24 cellular contexts compared by ENCODE assay signal in the genomic region with DNA sequence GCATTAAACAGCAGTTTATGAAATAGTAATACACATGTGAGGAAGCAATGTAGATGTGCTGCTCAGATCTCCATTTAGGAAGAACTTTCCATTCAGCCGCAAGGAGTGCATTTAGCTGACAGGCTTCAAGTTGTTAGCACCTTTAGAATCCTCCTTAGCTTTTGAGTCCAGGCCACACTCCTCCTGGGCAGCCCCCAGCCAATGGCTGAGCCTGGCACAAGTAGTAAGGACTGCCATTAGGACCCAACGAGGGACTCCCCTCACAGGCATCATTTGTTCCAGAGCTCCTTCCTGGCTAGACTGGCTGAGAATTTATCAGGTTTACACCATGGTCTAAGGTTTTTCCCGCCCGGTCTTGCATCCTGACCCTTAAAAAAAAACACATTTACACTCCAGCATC.
DNase-seq lines count a peak whose midpoint lies in the region; ATAC-seq, FAIRE-seq and TF ChIP-seq lines count a peak whose summit lies in the region.
"Had no signal": no experiment of that assay in that cellular context is flagged by ENCODE, and none has a peak within 500 bp of the region (broad histone marks: within the 10 kb centered on the region; RNA-seq: fewer than 3 reads in every experiment).

No MANE protein-coding gene starts in this region.

- no peak overlapping the region for H3K4me3 Mint-ChIP-seq in GM23338
- no peak overlapping the region for H3K4me3 Mint-ChIP-seq in activated CD4-positive, alpha-beta T cell treated with anti-CD3 and anti-CD28 coated beads, Interleukin-2, amount 10 ng/mL, durations not matched to agents 7 days and 5 days
- H3K4me3 Mint-ChIP-seq: B cell; CD4-positive, alpha-beta T cell; CD8-positive, alpha-beta memory T cell; H9 had no signal

- peaks cover 3% of the 10 kb centered on the region for H3K9me3 ChIP-seq in A673 (ENCODE audit: low read depth, low read length, poor library complexity, severe bottlenecking)
- H3K9me3 ChIP-seq in GM12878 (replicated peaks; ENCODE audit: control insufficient read depth, insufficient read depth, low read length): no peaks in the 10 kb centered on the region
- H3K9me3 ChIP-seq in HepG2 (ENCODE audit: low read length): no peaks in the 10 kb centered on the region
- H3K9me3 ChIP-seq: A549, BLaER1 had no signal

- H3K4me3 ChIP-seq in A673 (ENCODE audit: low read depth, low read length, poor library complexity, severe bottlenecking) (no peak overlapping the region), GM23338 (no peak overlapping the region), GM12878 (no peak overlapping the region), HepG2 (replicated peaks in 1 of 3; ENCODE audit: insufficient read depth in 1 of 3, low read depth in 2 of 3, low read length in 3 of 3) (no peak overlapping the region)
- H3K4me3 ChIP-seq: A549, BLaER1 had no signal

- peaks cover 2% of the 10 kb centered on the region; the same call in 1 of the 2 replicates for H3K9me2 ChIP-seq in GM23338 (ENCODE audit: insufficient read depth)

- H3K27me3 Mint-ChIP-seq in GM23338 (ENCODE audit: insufficient read depth, low read depth, poor library complexity): peaks cover 3% of the 10 kb centered on the region
- H3K27me3 Mint-ChIP-seq in activated CD4-positive, alpha-beta T cell treated with anti-CD3 and anti-CD28 coated beads, Interleukin-2, amount 10 ng/mL, durations not matched to agents 7 days and 5 days: no peaks in the 10 kb centered on the region
- H3K27me3 Mint-ChIP-seq: B cell; CD4-positive, alpha-beta T cell; CD8-positive, alpha-beta memory T cell had no signal

- H3K79me2 ChIP-seq in GM23338 (replicated peaks; ENCODE audit: insufficient read depth) (no peaks in the 10 kb centered on the region), GM12878 (ENCODE audit: control insufficient read depth, insufficient read depth, low read length) (no peaks in the 10 kb centered on the region), HepG2 (ENCODE audit: insufficient read depth, low read length) (no peaks in the 10 kb centered on the region)

- intact Hi-C loops in A673 (cut with micrococcal nuclease; ENCODE audit: unreplicated experiment): loop anchor here (5.0 kb wide), 1 partner anchor 130 kb away; no protein-coding TSS in a partner anchor
- intact Hi-C loops in GM12878 (cut with micrococcal nuclease; ENCODE audit: unreplicated experiment): no loop called here
- intact Hi-C loops in Right ventricle myocardium superior (cut with DNase I): no loop called here
- intact Hi-C loops in HepG2 (cut with micrococcal nuclease; ENCODE audit: unreplicated experiment): no loop called here

- H3K36me3 ChIP-seq in A673 (ENCODE audit: insufficient read depth, low read length, poor library complexity, severe bottlenecking) (peaks cover 19% of the 10 kb centered on the region), GM23338 (ENCODE audit: insufficient read depth) (no peaks in the 10 kb centered on the region), GM12878 (ENCODE audit: control insufficient read depth in 2 of 2, insufficient read depth in 2 of 2, low read length in 1 of 2) (no peaks in the 10 kb centered on the region), HepG2 (replicated peaks in 1 of 2; ENCODE audit: control insufficient read depth in 1 of 2, insufficient read depth in 2 of 2, low read length in 2 of 2) (no peaks in the 10 kb centered on the region)

- SMC1A ChIA-PET in GM12878 (lab: Charles Lee; ENCODE audit: uncharacterized antibody, unreplicated experiment): interaction anchor here (1.6 kb wide), 2 partner anchors 11 to 63 kb away, joined by 3 to 4 read pairs; no protein-coding TSS in a partner anchor

- H3K9me3 Mint-ChIP-seq in GM23338: no peaks in the 10 kb centered on the region; the same call in 2 of the 3 replicates
- no peaks in the 10 kb centered on the region for H3K9me3 Mint-ChIP-seq in activated CD4-positive, alpha-beta T cell treated with anti-CD3 and anti-CD28 coated beads, Interleukin-2, amount 10 ng/mL, durations not matched to agents 7 days and 5 days
- H3K9me3 Mint-ChIP-seq: H9 had no signal

- no peak for TF ChIP-seq EP300 in GM12878 (IDR thresholded peaks at IDR 0.05; ENCODE audit: borderline replicate concordance in 1 of 2, control insufficient read depth in 1 of 2, low read depth in 2 of 2, low read length in 2 of 2)
- no peak for TF ChIP-seq EP300 in HepG2 (IDR thresholded peaks at IDR 0.05; ENCODE audit: low read depth in 2 of 2, low read length in 2 of 2)
- TF ChIP-seq EP300 in HepG2 (CRISPR knock-in tag; IDR thresholded peaks at IDR 0.05; ENCODE audit: borderline replicate concordance): no peak

- TF ChIP-seq CTCF in A673 (conservative IDR thresholded peaks at IDR 0.05; ENCODE audit: low read depth, low read length) (no peak), GM23338 (conservative IDR thresholded peaks at IDR 0.05; ENCODE audit: low read depth in 2 of 2) (no peak), GM12878 (IDR thresholded peaks at IDR 0.05 in 2 of 3, conservative IDR thresholded peaks at IDR 0.05 in 1 of 3; ENCODE audit: control insufficient read depth in 2 of 3, extremely low read depth in 1 of 3, insufficient read depth in 1 of 3, low read depth in 3 of 3, low read length in 3 of 3) (no peak), HepG2 (CRISPR knock-in tag; IDR thresholded peaks at IDR 0.05) (no peak)

- no peaks in the 10 kb centered on the region for H3F3A ChIP-seq in GM23338 (replicated peaks; ENCODE audit: low read depth)

- in situ Hi-C loops in GM12878 (cut with MboI): no loop called here
- in situ Hi-C loops in HepG2 (cut with HindIII; ENCODE audit: extremely low pct_ligation_motif_present, low pct_unique_long_range_greater_than_20kb): no loop called here

- RAD21 ChIA-PET in GM12878 (lab: Charles Lee; ENCODE audit: unreplicated experiment): no interaction called here

- TF ChIP-seq RAD21 in GM12878 (IDR thresholded peaks at IDR 0.05; ENCODE audit: insufficient read depth, low read depth, low read length) (no peak), HepG2 (CRISPR knock-in tag; IDR thresholded peaks at IDR 0.05) (no peak)

- ATAC-seq in GM23338: peak; percentile 95
- no peak for ATAC-seq in GM12878
- ATAC-seq in Right ventricle myocardium superior (ENCODE audit: poor library complexity): no peak
- no peak for ATAC-seq in HepG2
- ATAC-seq: A549, HCT116 had no signal

- DNase-seq in A673 (ENCODE audit: low spot score): no peak
- peak; percentile 19 for DNase-seq in GM23338 (ENCODE audit: low spot score)
- DNase-seq in GM12878 (ENCODE audit: low read depth, low spot score): no peak
- peak; percentile 21 for DNase-seq in iPS-NIHi11 (ENCODE audit: low spot score)
- no peak for DNase-seq in Right ventricle myocardium superior
- DNase-seq in HepG2 (ENCODE audit: low spot score): no peak
- no peak for DNase-seq in activated CD4-positive, alpha-beta T cell treated with anti-CD3 and anti-CD28 coated beads, Interleukin-2, amount 10 ng/mL, durations not matched to agents 7 days and 5 days
- DNase-seq in effector CD8-positive, alpha-beta T cell (lab: John Stamatoyannopoulos, UW): no peak
- DNase-seq: 8988T; CD4-positive, alpha-beta T cell; CD8-positive, alpha-beta memory T cell; DMS 273 treated with DMSO at 0.1 percent for 48 hours; DMS79; EL; GF-D8; H9 had no signal

- H3K27ac ChIP-seq in A673 (ENCODE audit: low read depth, low read length, poor library complexity, severe bottlenecking): peak overlapping the region; percentile 49
- no peak overlapping the region for H3K27ac ChIP-seq in GM23338 (ENCODE audit: low read depth)
- no peak overlapping the region for H3K27ac ChIP-seq in GM12878 (ENCODE audit: control insufficient read depth, insufficient read depth)
- H3K27ac ChIP-seq in HepG2 (ENCODE audit: extremely low read length, insufficient read depth, low read length): no peak overlapping the region
- H3K27ac ChIP-seq: A549, BLaER1, C4-2B had no signal

- H4K20me1 ChIP-seq in GM23338 (replicated peaks; ENCODE audit: insufficient read depth): no peaks in the 10 kb centered on the region
- H4K20me1 ChIP-seq in GM12878 (ENCODE audit: control insufficient read depth, insufficient read depth): no peaks in the 10 kb centered on the region
- H4K20me1 ChIP-seq in HepG2 (ENCODE audit: insufficient read depth, low read length): no peaks in the 10 kb centered on the region
- H4K20me1 ChIP-seq: BLaER1 had no signal

- TF ChIP-seq POLR2A in GM12878 (IDR thresholded peaks at IDR 0.05; ENCODE audit: low read depth, low read length) (no peak), HepG2 (IDR thresholded peaks at IDR 0.05; ENCODE audit: insufficient read depth in 1 of 2, low read depth in 2 of 2, low read length in 2 of 2) (no peak)

- H3K9ac ChIP-seq in GM12878 (ENCODE audit: control insufficient read depth, insufficient read depth, low read length) (no peak overlapping the region), HepG2 (ENCODE audit: insufficient read depth, low read depth, low read length) (no peak overlapping the region)
- H3K9ac ChIP-seq: BLaER1 had no signal

- CTCF ChIA-PET in A673 (lab: Charles Lee): no interaction called here
- CTCF ChIA-PET in GM12878 (lab: Yijun Ruan, JAX): interaction anchor here (1.2 kb wide), 1 partner anchor 12 kb away, joined by 4 read pairs; no protein-coding TSS in a partner anchor
- CTCF ChIA-PET in HepG2 (lab: Yijun Ruan, JAX; ENCODE audit: low intra/inter-chr PET ratio, low total read pairs): no interaction called here
- CTCF ChIA-PET in activated CD4-positive, alpha-beta T cell treated with anti-CD3 and anti-CD28 coated beads, Interleukin-2, amount 10 ng/mL, durations not matched to agents 7 days and 5 days (lab: Charles Lee): interaction anchor here (0.5 to 1.8 kb wide), 3 partner anchors 11 to 438 kb away, joined by 3 to 4 read pairs (median 3); no protein-coding TSS in a partner anchor

- H3K27me3 ChIP-seq in A673 (replicated peaks; ENCODE audit: insufficient read depth, low read depth, low read length, poor library complexity): no peaks in the 10 kb centered on the region
- H3K27me3 ChIP-seq in GM23338 (ENCODE audit: insufficient read depth): no peaks in the 10 kb centered on the region
- H3K27me3 ChIP-seq in GM12878 (replicated peaks in 1 of 2; ENCODE audit: control insufficient read depth in 2 of 2, insufficient read depth in 2 of 2, low read length in 1 of 2): no peaks in the 10 kb centered on the region
- no peaks in the 10 kb centered on the region for H3K27me3 ChIP-seq in HepG2 (ENCODE audit: control insufficient read depth in 1 of 2, insufficient read depth in 2 of 2, low read length in 2 of 2)
- H3K27me3 ChIP-seq: BLaER1 had no signal

- POLR2A ChIA-PET in A673 (lab: Charles Lee; ENCODE audit: low non-redundant PET) (no interaction called here), GM12878 (lab: Charles Lee) (no interaction called here), HepG2 (lab: Yijun Ruan, JAX) (no interaction called here)
- POLR2A ChIA-PET in activated CD4-positive, alpha-beta T cell treated with anti-CD3 and anti-CD28 coated beads, Interleukin-2, amount 10 ng/mL, durations not matched to agents 7 days and 5 days (lab: Charles Lee): no interaction called here

- FAIRE-seq in GM12878 (lab: Jason Lieb, UNC): peak; percentile 49
- no peak for FAIRE-seq in HepG2 (lab: Jason Lieb, UNC)
- FAIRE-seq: A549, D721Med, GM12892, H1 had no signal

- H3K4me1 ChIP-seq in A673 (ENCODE audit: insufficient read depth, low read length, poor library complexity, severe bottlenecking): peaks cover 67% of the 10 kb centered on the region
- peaks cover 7% of the 10 kb centered on the region; the same call in 1 of the 2 replicates for H3K4me1 ChIP-seq in GM23338 (ENCODE audit: insufficient read depth)
- no peaks in the 10 kb centered on the region for H3K4me1 ChIP-seq in GM12878 (ENCODE audit: control insufficient read depth, insufficient read depth, low read length)
- H3K4me1 ChIP-seq in HepG2 (ENCODE audit: insufficient read depth, low read length): no peaks in the 10 kb centered on the region
- H3K4me1 ChIP-seq: A549, BLaER1 had no signal

- no peak overlapping the region for H3K4me2 ChIP-seq in GM23338
- no peak overlapping the region for H3K4me2 ChIP-seq in GM12878 (ENCODE audit: control insufficient read depth, insufficient read depth)
- H3K4me2 ChIP-seq in HepG2 (ENCODE audit: low read depth, low read length): no peak overlapping the region
- H3K4me2 ChIP-seq: A549, BLaER1 had no signal

- BruUV-seq in A673 (replicated peaks; lab: Mats Ljungman, UMichigan) (no TSS peak), GM12878 (replicated peaks; lab: Mats Ljungman, UMichigan) (no TSS peak), HepG2 (replicated peaks; lab: Mats Ljungman, UMichigan) (no TSS peak)

- H3K36me3 Mint-ChIP-seq in GM23338 (ENCODE audit: low read depth): peaks cover 10% of the 10 kb centered on the region
- peaks cover 10% of the 10 kb centered on the region for H3K36me3 Mint-ChIP-seq in activated CD4-positive, alpha-beta T cell treated with anti-CD3 and anti-CD28 coated beads, Interleukin-2, amount 10 ng/mL, durations not matched to agents 7 days and 5 days (ENCODE audit: low read depth)
- H3K36me3 Mint-ChIP-seq: CD8-positive, alpha-beta memory T cell had no signal

- no peak overlapping the region for H3K27ac Mint-ChIP-seq in GM23338
- no peak overlapping the region for H3K27ac Mint-ChIP-seq in activated CD4-positive, alpha-beta T cell treated with anti-CD3 and anti-CD28 coated beads, Interleukin-2, amount 10 ng/mL, durations not matched to agents 7 days and 5 days
- H3K27ac Mint-ChIP-seq: B cell; CD4-positive, alpha-beta T cell; CD8-positive, alpha-beta memory T cell; H9 had no signal

- H3K4me1 Mint-ChIP-seq in GM23338: peaks cover 14% of the 10 kb centered on the region
- no peaks in the 10 kb centered on the region for H3K4me1 Mint-ChIP-seq in activated CD4-positive, alpha-beta T cell treated with anti-CD3 and anti-CD28 coated beads, Interleukin-2, amount 10 ng/mL, durations not matched to agents 7 days and 5 days
- H3K4me1 Mint-ChIP-seq: B cell; CD8-positive, alpha-beta memory T cell had no signal

- WGBS in GM12878 (ENCODE audit: insufficient coverage, insufficient replicate concordance, low lambda C conversion rate, missing lambda C conversion rate): 90% methylated on average over 4 of the region's 4 CpGs
- WGBS in HepG2 (ENCODE audit: low lambda C conversion rate): 100% methylated on average over 3 of the region's 4 CpGs

- H2AFZ ChIP-seq in GM23338 (no peak overlapping the region), GM12878 (ENCODE audit: control insufficient read depth, low read depth, low read length) (no peak overlapping the region), HepG2 (ENCODE audit: low read length) (no peak overlapping the region)

Comparison
In these comparisons a context has a peak if more than half of its experiments do, and no peak if none do; other contexts are left out.
1. DNase-seq: peak in GM23338 (single experiment) and iPS-NIHi11 (single experiment); none in A673 (single experiment), GM12878 (single experiment), Right ventricle myocardium superior (single experiment), HepG2 (single experiment), activated CD4-positive, alpha-beta T cell treated with anti-CD3 and anti-CD28 coated beads, Interleukin-2, amount 10 ng/mL, durations not matched to agents 7 days and 5 days (single experiment) and effector CD8-positive, alpha-beta T cell (single experiment).
2. CTCF ChIA-PET loops: an anchor here in GM12878 (1.2 kb wide) and activated CD4-positive, alpha-beta T cell treated with anti-CD3 and anti-CD28 coated beads, Interleukin-2, amount 10 ng/mL, durations not matched to agents 7 days and 5 days (0.5 to 1.8 kb wide); none called in A673 and HepG2.